24 cellular contexts compared by ENCODE assay signal in genomic region chr17:80513892-80514291, GRCh38. TPM values are rescaled to one million over a fixed set of nuclear protein-coding genes. Genes with fewer than 3 reads are reported as not detected.
A peak's percentile ranks its signal among the peaks of the same experiment; 100 is the strongest.
DNase-seq lines count a peak whose midpoint lies in the region; ATAC-seq, FAIRE-seq and TF ChIP-seq lines count a peak whose summit lies in the region.
"Had no signal": no experiment of that assay in that cellular context is flagged by ENCODE, and none has a peak within 500 bp of the region (broad histone marks: within the 10 kb centered on the region; RNA-seq: fewer than 3 reads in every experiment).

No MANE protein-coding gene starts in this region.

- H3K4me2 ChIP-seq in HepG2 (ENCODE audit: low read depth, low read length) = no peak overlapping the region
- H3K4me2 ChIP-seq in PC-3 (ENCODE audit: low read length) = no peak overlapping the region
- H3K4me2 ChIP-seq: GM23338 had no signal

- H3K9ac ChIP-seq in HepG2 (ENCODE audit: insufficient read depth, low read depth, low read length) (no peak overlapping the region), PC-3 (ENCODE audit: low read length) (no peak overlapping the region)

- H3K9me3 ChIP-seq in HepG2 (ENCODE audit: low read length) = no peaks in the 10 kb centered on the region
- no peaks in the 10 kb centered on the region for H3K9me3 ChIP-seq in right lobe of liver
- H3K9me3 ChIP-seq in adrenal gland (replicated peaks in 1 of 3) = no peaks in the 10 kb centered on the region
- H3K9me3 ChIP-seq in testis = no peaks in the 10 kb centered on the region
- no peaks in the 10 kb centered on the region for H3K9me3 ChIP-seq in PC-3 (ENCODE audit: low read length)

- BruUV-seq in HepG2 (replicated peaks; lab: Mats Ljungman, UMichigan) (no TSS peak), PC-3 (replicated peaks; lab: Mats Ljungman, UMichigan) (no TSS peak)

- WGBS in HepG2 (ENCODE audit: low lambda C conversion rate) = 26% methylated on average over 10 of the region's 10 CpGs
- 69% methylated on average over 3 of the region's 10 CpGs for WGBS in right lobe of liver (ENCODE audit: insufficient coverage, low coverage, low lambda C conversion rate, missing lambda C conversion rate)
- WGBS in adrenal gland, 4 donors = 57 to 62% (median 60%) methylated on average over 4 to 10 of the region's 10 CpGs
- WGBS in testis, 2 donors = 36 to 48% methylated on average over 10 of the region's 10 CpGs

- no peaks in the 10 kb centered on the region for H4K20me1 ChIP-seq in HepG2 (ENCODE audit: insufficient read depth, low read length)
- H4K20me1 ChIP-seq in PC-3 (ENCODE audit: low read length) = no peaks in the 10 kb centered on the region

- H2AFZ ChIP-seq in HepG2 (ENCODE audit: low read length) = no peak overlapping the region
- no peak overlapping the region for H2AFZ ChIP-seq in PC-3 (ENCODE audit: low read length)
- H2AFZ ChIP-seq: GM23338 had no signal

- peaks cover 0 to 59% of the 10 kb centered on the region in 2 experiments for H3K27me3 ChIP-seq in HepG2 (ENCODE audit: control insufficient read depth in 1 of 2, insufficient read depth in 2 of 2, low read length in 2 of 2)
- H3K27me3 ChIP-seq in right lobe of liver = no peaks in the 10 kb centered on the region
- no peaks in the 10 kb centered on the region for H3K27me3 ChIP-seq in adrenal gland
- no peaks in the 10 kb centered on the region for H3K27me3 ChIP-seq in testis
- no peaks in the 10 kb centered on the region; the same call in 1 of the 2 replicates for H3K27me3 ChIP-seq in PC-3 (ENCODE audit: low read length)

- no peak for TF ChIP-seq RAD21 in HepG2 (CRISPR knock-in tag; IDR thresholded peaks at IDR 0.05)

- H3K4me1 ChIP-seq in HepG2 (ENCODE audit: insufficient read depth, low read length) (no peaks in the 10 kb centered on the region), right lobe of liver (no peaks in the 10 kb centered on the region), adrenal gland (replicated peaks in 1 of 2) (peaks cover 14 to 17% of the 10 kb centered on the region in 2 donors), testis (peaks cover 23% of the 10 kb centered on the region), PC-3 (ENCODE audit: insufficient read depth, low read length) (peaks cover 6% of the 10 kb centered on the region; the same call in 1 of the 2 replicates)
- H3K4me1 ChIP-seq: foreskin keratinocyte had no signal

- POLR2A ChIA-PET in HepG2 (lab: Yijun Ruan, JAX) (interaction anchor here (0.6 kb wide), 1 partner anchor 10 kb away, joined by 4 read pairs; no protein-coding TSS in a partner anchor), PC-3 (lab: Charles Lee; ENCODE audit: unreplicated experiment) (no interaction called here)

- no peak overlapping the region for H3K27ac ChIP-seq in HepG2 (ENCODE audit: extremely low read length, insufficient read depth, low read length)
- no peak overlapping the region for H3K27ac ChIP-seq in right lobe of liver
- H3K27ac ChIP-seq in adrenal gland = peak overlapping the region in 3 of 5 donors; percentile 54 to 83 (median 67)
- H3K27ac ChIP-seq in testis = peak overlapping the region; percentile 23 to 70
- H3K27ac ChIP-seq in PC-3 (ENCODE audit: low read length) = no peak overlapping the region
- H3K27ac ChIP-seq: cardiac muscle cell, foreskin keratinocyte, HL-60 had no signal

- H3K36me3 ChIP-seq in HepG2 (replicated peaks in 1 of 2; ENCODE audit: control insufficient read depth in 1 of 2, insufficient read depth in 2 of 2, low read length in 2 of 2) (no peaks in the 10 kb centered on the region), right lobe of liver (no peaks in the 10 kb centered on the region), adrenal gland (replicated peaks in 1 of 2) (no peaks in the 10 kb centered on the region), testis (ENCODE audit: low read depth, missing control alignments) (no peaks in the 10 kb centered on the region), PC-3 (ENCODE audit: low read depth, low read length) (no peaks in the 10 kb centered on the region)
- H3K36me3 ChIP-seq: cardiac muscle cell had no signal

- no peaks in the 10 kb centered on the region for H3F3A ChIP-seq in PC-3 (ENCODE audit: low read length, unreplicated experiment)

- intact Hi-C loops in HepG2 (cut with micrococcal nuclease; ENCODE audit: unreplicated experiment) = no loop called here
- intact Hi-C loops in right lobe of liver (cut with DNase I) = no loop called here
- intact Hi-C loops in adrenal gland (cut with DNase I) = no loop called here
- intact Hi-C loops in testis (cut with DNase I; ENCODE audit: low total_unique reads) = no loop called here
- intact Hi-C loops in PC-3 (cut with micrococcal nuclease) = no loop called here

- TF ChIP-seq CTCF in HepG2 (CRISPR knock-in tag; IDR thresholded peaks at IDR 0.05) (no peak), right lobe of liver (IDR thresholded peaks at IDR 0.05) (no peak), adrenal gland (IDR thresholded peaks at IDR 0.05) (no peak), testis (IDR thresholded peaks at IDR 0.05) (no peak), GM13976 (IDR thresholded peaks at IDR 0.05; ENCODE audit: borderline replicate concordance, control extremely low read depth, extremely low read depth, insufficient read depth, missing control alignments) (no peak), PC-3 (conservative IDR thresholded peaks at IDR 0.05; ENCODE audit: low read depth, low read length) (no peak)

- H3K79me2 ChIP-seq in HepG2 (ENCODE audit: insufficient read depth, low read length) (no peaks in the 10 kb centered on the region), PC-3 (ENCODE audit: low read length) (no peaks in the 10 kb centered on the region)

- TF ChIP-seq POLR2A in HepG2 (IDR thresholded peaks at IDR 0.05; ENCODE audit: insufficient read depth in 1 of 2, low read depth in 2 of 2, low read length in 2 of 2) (no peak), right lobe of liver (IDR thresholded peaks at IDR 0.05) (no peak), adrenal gland (IDR thresholded peaks at IDR 0.05) (no peak), testis (IDR thresholded peaks at IDR 0.05) (no peak)

- FAIRE-seq in HepG2 (lab: Jason Lieb, UNC) = no peak

- H3K4me3 ChIP-seq in HepG2 (replicated peaks in 1 of 3; ENCODE audit: insufficient read depth in 1 of 3, low read depth in 2 of 3, low read length in 3 of 3) (no peak overlapping the region), right lobe of liver (no peak overlapping the region), adrenal gland (no peak overlapping the region), testis (no peak overlapping the region), PC-3 (ENCODE audit: low read length) (no peak overlapping the region)
- H3K4me3 ChIP-seq: cardiac muscle cell, GM23338 had no signal

- in situ Hi-C loops in HepG2 (cut with HindIII; ENCODE audit: extremely low pct_ligation_motif_present, low pct_unique_long_range_greater_than_20kb) (no loop called here), GM13976 (cut with MboI; ENCODE audit: low sequenced_read_pairs, unreplicated experiment) (no loop called here)

- TF ChIP-seq EP300 in HepG2 (IDR thresholded peaks at IDR 0.05; ENCODE audit: low read depth in 2 of 2, low read length in 2 of 2) = no peak
- no peak for TF ChIP-seq EP300 in HepG2 (CRISPR knock-in tag; IDR thresholded peaks at IDR 0.05; ENCODE audit: borderline replicate concordance)

- DNase-seq in HepG2 (ENCODE audit: low spot score) (no peak), right lobe of liver (no peak), adrenal gland (no peak), fibroblast of peridontal ligament (ENCODE audit: extremely low read depth) (peak; percentile 77), testis (peak; percentile 52), GM13976 (ENCODE audit: low spot score) (no peak), SW 1271 (lab: John Stamatoyannopoulos, UW) (no peak), PC-3 (no peak)
- DNase-seq: 8988T; activated CD8-positive, alpha-beta T cell treated with anti-CD3 and anti-CD28 coated beads for 36 hours; activated T-cell treated with anti-CD3 and anti-CD28 coated beads, Interleukin-2, amount 50 U/mL, for 4 hours; DMS 273 treated with DMSO at 0.1 percent for 48 hours; effector CD8-positive, alpha-beta T cell; foreskin keratinocyte; NCI-H2081; NCI-H524; stimulated activated CD4-positive, alpha-beta T cell treated with anti-CD3 and anti-CD28 coated beads, Interleukin-15, amount 100 ng/mL, for 24 hours had no signal

- CTCF ChIA-PET in HepG2 (lab: Yijun Ruan, JAX; ENCODE audit: low intra/inter-chr PET ratio, low total read pairs) = no interaction called here
- CTCF ChIA-PET in PC-3 (lab: Charles Lee) = no interaction called here

- ATAC-seq in HepG2 (no peak), right lobe of liver (no peak), PC-3 (no peak)
- ATAC-seq: activated CD8-positive, alpha-beta T cell treated with anti-CD3 and anti-CD28 coated beads for 36 hours; activated T-cell treated with anti-CD3 and anti-CD28 coated beads, Interleukin-2, amount 50 U/mL, for 4 hours; foreskin keratinocyte; GM23338; Right ventricle myocardium inferior; stimulated activated effector memory CD8-positive, alpha-beta T cell treated with anti-CD3 and anti-CD28 coated beads, Interleukin-12 subunit alpha, Interleukin-12 subunit beta, amount 100 ng/mL, for 72 hours had no signal

- no peaks in the 10 kb centered on the region for H3K9me2 ChIP-seq in PC-3 (replicated peaks; ENCODE audit: low read length)

RNA-seq across cellular contexts. Expression of gene RPTOR, which starts 30.7 kb away (rescaled TPM):
- total RNA-seq in HepG2 (2016; rRNA removed; fragmentation: Illumina TruSeq; extraction: Trizol) (25.3 TPM in 2 replicates), right lobe of liver (10 to 100 TPM; 13.1 to 24.0 (median 15.5) TPM), adrenal gland (10 to 100 TPM; 27.5 to 53.3 (median 34.3) TPM), testis (10 to 100 TPM; 56.6 to 68.3 TPM), PC-3 (2014; rRNA removed) (46.2 and 64.6 TPM in 2 replicates)
- total RNA-seq in HepG2 (2016; cell fraction: cytosol; rRNA removed; fragmentation: Illumina TruSeq; extraction: Trizol; ENCODE audit: low read depth) = 9.3 TPM in 2 replicates
- 19.0 and 24.1 TPM in 2 replicates for total RNA-seq in HepG2 (2016; cell fraction: insoluble cytoplasmic fraction; rRNA removed; fragmentation: Illumina TruSeq; extraction: Trizol)
- 10.7 and 12.5 TPM in 2 replicates for total RNA-seq in HepG2 (2016; cell fraction: membrane; rRNA removed; fragmentation: Illumina TruSeq; extraction: Trizol)
- 47.4 and 53.3 TPM in 2 replicates for total RNA-seq in HepG2 (2016; cell fraction: nucleus; rRNA removed; fragmentation: Illumina TruSeq; extraction: Trizol)
- polyA plus RNA-seq in HepG2 (2011; rRNA removed) (6.6 and 7.2 TPM in 2 replicates), adrenal gland (10 to 100 TPM in 2 of 3 donors, 1 to 10 TPM in 1; 9.7 to 26.4 (median 24.6) TPM), testis (ENCODE audit: insufficient read depth, low read depth, low replicate concordance) (21.8 TPM)
- 4.9 and 6.5 TPM in 2 replicates for polyA plus RNA-seq in HepG2 (2011; cell fraction: cytosol; rRNA removed)
- 40.6 and 57.3 TPM in 2 replicates for polyA plus RNA-seq in HepG2 (2011; cell fraction: nucleus; rRNA removed)
- 16.9 and 22.1 TPM in 2 replicates for polyA plus RNA-seq in HepG2 (2012)
- 1.6 TPM in 2 replicates for polyA plus RNA-seq in HepG2 (2016; cell fraction: cytosol; fragmentation: Illumina TruSeq; extraction: Trizol; ENCODE audit: low read depth)
- 12.7 and 16.8 TPM in 2 replicates for polyA plus RNA-seq in HepG2 (2016; cell fraction: insoluble cytoplasmic fraction; fragmentation: Illumina TruSeq; extraction: Trizol; ENCODE audit: low read depth)
- 3.3 and 3.8 TPM in 2 replicates for polyA plus RNA-seq in HepG2 (2016; cell fraction: membrane; fragmentation: Illumina TruSeq; extraction: Trizol; ENCODE audit: low read depth)
- polyA plus RNA-seq in HepG2 (2016; cell fraction: nucleus; fragmentation: Illumina TruSeq; extraction: Trizol; ENCODE audit: insufficient read depth, low read depth) = 36.3 and 39.1 TPM in 2 replicates
- 26.1 and 51.5 TPM in 2 replicates for polyA minus RNA-seq in HepG2 (2011; rRNA and poly(A)+ RNA removed; ENCODE audit: low replicate concordance)
- 18.6 and 20.2 TPM in 2 replicates for polyA minus RNA-seq in HepG2 (2011; cell fraction: cytosol; rRNA and poly(A)+ RNA removed)
- 62.9 and 72.9 TPM in 2 replicates for polyA minus RNA-seq in HepG2 (2011; cell fraction: nucleus; rRNA and poly(A)+ RNA removed)

RNA-seq across cellular contexts. Expression of gene NPTX1, which starts 37.5 kb away (rescaled TPM):
- total RNA-seq in HepG2 (2016; rRNA removed; fragmentation: Illumina TruSeq; extraction: Trizol) (not detected in 2 replicates), right lobe of liver (under 1 TPM in 1 of 6 experiments, not detected in 5; 0.06 TPM), adrenal gland (10 to 100 TPM in 1 of 8 donors, 1 to 10 TPM in 7; 1.1 to 20.6 (median 5.5) TPM), testis (1 to 10 TPM; 1.7 to 3.8 TPM), PC-3 (2014; rRNA removed) (0.55 and 4.3 TPM in 2 replicates)
- not detected in 2 replicates for total RNA-seq in HepG2 (2016; cell fraction: cytosol; rRNA removed; fragmentation: Illumina TruSeq; extraction: Trizol; ENCODE audit: low read depth)
- total RNA-seq in HepG2 (2016; cell fraction: insoluble cytoplasmic fraction; rRNA removed; fragmentation: Illumina TruSeq; extraction: Trizol) = not detected in 2 replicates
- total RNA-seq in HepG2 (2016; cell fraction: membrane; rRNA removed; fragmentation: Illumina TruSeq; extraction: Trizol) = not detected in 2 replicates
- total RNA-seq in HepG2 (2016; cell fraction: nucleus; rRNA removed; fragmentation: Illumina TruSeq; extraction: Trizol) = not detected in 2 replicates
- polyA plus RNA-seq in HepG2 (2011; rRNA removed) (0.01 TPM in 1 of 2 replicates, not detected in the other), adrenal gland (10 to 100 TPM in 1 of 3 donors, 1 to 10 TPM in 1, under 1 TPM in 1; 0.30 to 68.2 (median 1.0) TPM), testis (ENCODE audit: insufficient read depth, low read depth, low replicate concordance) (3.7 TPM)
- polyA plus RNA-seq in HepG2 (2011; cell fraction: cytosol; rRNA removed) = not detected in 2 replicates
- not detected in 2 replicates for polyA plus RNA-seq in HepG2 (2011; cell fraction: nucleus; rRNA removed)
- not detected in 2 replicates for polyA plus RNA-seq in HepG2 (2012)
- polyA plus RNA-seq in HepG2 (2016; cell fraction: cytosol; fragmentation: Illumina TruSeq; extraction: Trizol; ENCODE audit: low read depth) = not detected in 2 replicates
- not detected in 2 replicates for polyA plus RNA-seq in HepG2 (2016; cell fraction: insoluble cytoplasmic fraction; fragmentation: Illumina TruSeq; extraction: Trizol; ENCODE audit: low read depth)
- not detected in 2 replicates for polyA plus RNA-seq in HepG2 (2016; cell fraction: membrane; fragmentation: Illumina TruSeq; extraction: Trizol; ENCODE audit: low read depth)
- polyA plus RNA-seq in HepG2 (2016; cell fraction: nucleus; fragmentation: Illumina TruSeq; extraction: Trizol; ENCODE audit: insufficient read depth, low read depth) = not detected in 2 replicates
- polyA minus RNA-seq in HepG2 (2011; rRNA and poly(A)+ RNA removed; ENCODE audit: low replicate concordance) = 17.0 TPM in 1 of 2 replicates, not detected in the other
- 0.10 TPM in 1 of 2 replicates, not detected in the other for polyA minus RNA-seq in HepG2 (2011; cell fraction: cytosol; rRNA and poly(A)+ RNA removed)
- 0.25 TPM in 1 of 2 replicates, not detected in the other for polyA minus RNA-seq in HepG2 (2011; cell fraction: nucleus; rRNA and poly(A)+ RNA removed)
- total RNA-seq: cardiac muscle cell, renal cortical epithelial cell, Right ventricle myocardium inferior had no signal
- polyA plus RNA-seq: cardiac muscle cell, CD14-positive monocyte, foreskin keratinocyte had no signal

Comparison
In these comparisons a context has a peak if more than half of its experiments do, and no peak if none do; other contexts are left out.
1. DNase-seq: peak in fibroblast of peridontal ligament (single experiment) and testis (single experiment); none in HepG2 (single experiment), right lobe of liver (0 of 3), adrenal gland (0 of 7), GM13976 (single experiment), SW 1271 (0 of 2) and PC-3 (single experiment).
2. H3K27ac ChIP-seq: peak in adrenal gland (3 of 5) and testis (2 of 2); none in HepG2 (single experiment), right lobe of liver (0 of 3) and PC-3 (single experiment).